ENCODE assay signal across 37 cellular contexts in the genomic region with DNA sequence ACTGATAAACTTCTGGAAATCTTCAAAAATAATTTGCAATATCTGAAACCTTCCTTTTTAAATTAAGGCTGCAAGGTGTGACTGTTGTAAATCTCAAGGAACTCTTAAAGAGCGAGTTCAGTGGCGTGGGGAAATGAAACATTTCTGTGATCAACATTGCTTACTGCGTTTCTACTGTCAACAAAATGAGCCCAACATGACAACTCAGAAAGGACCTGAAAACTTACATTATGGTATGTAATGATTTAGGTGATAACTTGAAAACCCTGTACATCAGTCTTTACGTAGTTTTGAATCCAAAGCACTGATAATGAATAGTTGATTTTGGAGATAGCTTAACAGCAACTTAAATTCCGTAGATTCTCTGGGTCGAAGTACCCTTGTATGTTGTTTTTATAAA.
"Had no signal": no experiment of that assay in that cellular context is flagged by ENCODE, and none has a peak within 500 bp of the region (broad histone marks: within the 10 kb centered on the region; RNA-seq: fewer than 3 reads in every experiment).

No MANE protein-coding gene starts in this region.

- H3K27ac ChIP-seq: adrenal gland, breast epithelium, cardiac muscle cell, coronary artery, dorsolateral prefrontal cortex, esophagus muscularis mucosa, foreskin keratinocyte, gastrocnemius medialis, heart left ventricle had no signal

- H3K27me3 Mint-ChIP-seq: activated CD4-positive, alpha-beta memory T cell treated with anti-CD3 and anti-CD28 coated beads, Interleukin-2, amount 10 ng/mL, durations not matched to agents 7 days and 5 days; activated CD4-positive, alpha-beta T cell treated with anti-CD3 and anti-CD28 coated beads, Interleukin-2, amount 10 ng/mL, durations not matched to agents 7 days and 5 days; activated naive CD4-positive, alpha-beta T cell treated with anti-CD3 and anti-CD28 coated beads, Interleukin-2, amount 50 U/mL, for 24 hours; activated naive CD8-positive, alpha-beta T cell treated with anti-CD3 and anti-CD28 coated beads for 36 hours; activated naive CD8-positive, alpha-beta T cell treated with anti-CD3 and anti-CD28 coated beads, Interleukin-2, amount 50 U/mL, for 24 hours; brain; dendritic cell treated with granulocyte-macrophage colony-stimulating factor and Interleukin-4, amounts not matched to agents 40 ng/mL and 50 ng/mL, for 4 days; T-cell had no signal

- ATAC-seq: activated naive CD8-positive, alpha-beta T cell treated with anti-CD3 and anti-CD28 coated beads, Interleukin-2, amount 50 U/mL, for 24 hours; activated T-cell treated with anti-CD3 and anti-CD28 coated beads, Interleukin-2, amount 50 U/mL, for 4 hours; foreskin keratinocyte; gastrocnemius medialis; heart left ventricle; T-cell had no signal

- H3K4me1 ChIP-seq: breast epithelium, foreskin keratinocyte had no signal

- H3K36me3 ChIP-seq: adrenal gland, breast epithelium had no signal

- H3K4me3 Mint-ChIP-seq: activated CD4-positive, alpha-beta memory T cell treated with anti-CD3 and anti-CD28 coated beads, Interleukin-2, amount 10 ng/mL, durations not matched to agents 7 days and 5 days; activated CD4-positive, alpha-beta T cell treated with anti-CD3 and anti-CD28 coated beads, Interleukin-2, amount 10 ng/mL, durations not matched to agents 7 days and 5 days; activated naive CD4-positive, alpha-beta T cell treated with anti-CD3 and anti-CD28 coated beads for 36 hours; activated naive CD4-positive, alpha-beta T cell treated with anti-CD3 and anti-CD28 coated beads, Interleukin-2, amount 50 U/mL, for 24 hours; activated naive CD8-positive, alpha-beta T cell treated with anti-CD3 and anti-CD28 coated beads for 36 hours; activated naive CD8-positive, alpha-beta T cell treated with anti-CD3 and anti-CD28 coated beads, Interleukin-2, amount 50 U/mL, for 24 hours; activated T-cell treated with anti-CD3 and anti-CD28 coated beads, Interleukin-2, amount 50 U/mL, for 4 hours; activated T-helper 1 cell treated with anti-CD3 and anti-CD28 coated beads, Interleukin-12 subunit alpha, Interleukin-12 subunit beta, Interleukin-2, Interleukin-4 antibody, amounts not matched to agents 30 ng/mL and 10 ng/mL and 1 ng/mL, durations not matched to agents 14 hours and 24 hours and 36 hours; brain; dendritic cell treated with granulocyte-macrophage colony-stimulating factor and Interleukin-4, amounts not matched to agents 40 ng/mL and 50 ng/mL, for 4 days; endodermal cell; T-cell; T-helper 1 cell treated with Interleukin-12 subunit alpha and Interleukin-12 subunit beta and Interleukin-4 antibody, amounts not matched to agents 30 μg/mL and 1 μg/mL, for 36 hours; T-helper 2 cell treated with Interferon-gamma antibody and Interleukin-4, amounts not matched to agents 5 μg/mL and 100 μg/mL, for 36 hours had no signal

- H3K27ac Mint-ChIP-seq: activated CD4-positive, alpha-beta memory T cell treated with anti-CD3 and anti-CD28 coated beads, Interleukin-2, amount 10 ng/mL, durations not matched to agents 7 days and 5 days; activated CD4-positive, alpha-beta T cell treated with anti-CD3 and anti-CD28 coated beads, Interleukin-2, amount 10 ng/mL, durations not matched to agents 7 days and 5 days; activated naive CD4-positive, alpha-beta T cell treated with anti-CD3 and anti-CD28 coated beads for 36 hours; activated naive CD4-positive, alpha-beta T cell treated with anti-CD3 and anti-CD28 coated beads, Interleukin-2, amount 50 U/mL, for 24 hours; activated naive CD8-positive, alpha-beta T cell treated with anti-CD3 and anti-CD28 coated beads for 36 hours; activated naive CD8-positive, alpha-beta T cell treated with anti-CD3 and anti-CD28 coated beads, Interleukin-2, amount 50 U/mL, for 24 hours; activated T-helper 1 cell treated with anti-CD3 and anti-CD28 coated beads, Interleukin-12 subunit alpha, Interleukin-12 subunit beta, Interleukin-2, Interleukin-4 antibody, amounts not matched to agents 30 ng/mL and 10 ng/mL and 1 ng/mL, durations not matched to agents 14 hours and 24 hours and 36 hours; activated T-helper 2 cell treated with anti-CD3 and anti-CD28 coated beads, Interferon-gamma antibody, Interleukin-2, Interleukin-4, amounts not matched to agents 10 μg/mL and 5 μg/mL and 100 μg/mL, durations not matched to agents 14 hours and 24 hours and 36 hours; brain; dendritic cell treated with granulocyte-macrophage colony-stimulating factor and Interleukin-4, amounts not matched to agents 40 ng/mL and 50 ng/mL, for 4 days; endodermal cell; T-cell; T-helper 1 cell treated with Interleukin-12 subunit alpha and Interleukin-12 subunit beta and Interleukin-4 antibody, amounts not matched to agents 30 μg/mL and 1 μg/mL, for 36 hours; T-helper 2 cell treated with Interferon-gamma antibody and Interleukin-4, amounts not matched to agents 5 μg/mL and 100 μg/mL, for 36 hours had no signal

- H3K9me3 ChIP-seq: adrenal gland, breast epithelium, esophagus muscularis mucosa, gastrocnemius medialis, heart left ventricle had no signal

- H3K27me3 ChIP-seq: adrenal gland, breast epithelium, cardiac muscle cell, dorsolateral prefrontal cortex, esophagus muscularis mucosa, foreskin keratinocyte, gastrocnemius medialis, heart left ventricle had no signal

- H3K4me3 ChIP-seq: adrenal gland, breast epithelium, cardiac muscle cell, coronary artery, dorsolateral prefrontal cortex, esophagus muscularis mucosa, gastrocnemius medialis, heart left ventricle had no signal

- H3K9me3 Mint-ChIP-seq: activated CD4-positive, alpha-beta memory T cell treated with anti-CD3 and anti-CD28 coated beads, Interleukin-2, amount 10 ng/mL, durations not matched to agents 7 days and 5 days; activated CD4-positive, alpha-beta T cell treated with anti-CD3 and anti-CD28 coated beads, Interleukin-2, amount 10 ng/mL, durations not matched to agents 7 days and 5 days; activated naive CD4-positive, alpha-beta T cell treated with anti-CD3 and anti-CD28 coated beads for 36 hours; activated naive CD4-positive, alpha-beta T cell treated with anti-CD3 and anti-CD28 coated beads, Interleukin-2, amount 50 U/mL, for 24 hours; activated naive CD8-positive, alpha-beta T cell treated with anti-CD3 and anti-CD28 coated beads for 36 hours; activated naive CD8-positive, alpha-beta T cell treated with anti-CD3 and anti-CD28 coated beads, Interleukin-2, amount 50 U/mL, for 24 hours; activated T-cell treated with anti-CD3 and anti-CD28 coated beads, Interleukin-2, amount 50 U/mL, for 4 hours; activated T-helper 1 cell treated with anti-CD3 and anti-CD28 coated beads, Interleukin-12 subunit alpha, Interleukin-12 subunit beta, Interleukin-2, Interleukin-4 antibody, amounts not matched to agents 30 ng/mL and 10 ng/mL and 1 ng/mL, durations not matched to agents 14 hours and 24 hours and 36 hours; activated T-helper 2 cell treated with anti-CD3 and anti-CD28 coated beads, Interferon-gamma antibody, Interleukin-2, Interleukin-4, amounts not matched to agents 10 μg/mL and 5 μg/mL and 100 μg/mL, durations not matched to agents 14 hours and 24 hours and 36 hours; brain; dendritic cell treated with granulocyte-macrophage colony-stimulating factor and Interleukin-4, amounts not matched to agents 40 ng/mL and 50 ng/mL, for 4 days; endodermal cell; T-cell; T-helper 1 cell treated with Interleukin-12 subunit alpha and Interleukin-12 subunit beta and Interleukin-4 antibody, amounts not matched to agents 30 μg/mL and 1 μg/mL, for 36 hours; T-helper 2 cell treated with Interferon-gamma antibody and Interleukin-4, amounts not matched to agents 5 μg/mL and 100 μg/mL, for 36 hours had no signal

- DNase-seq: activated CD4-positive, alpha-beta memory T cell treated with anti-CD3 and anti-CD28 coated beads, Interleukin-2, amount 10 ng/mL, durations not matched to agents 7 days and 5 days; activated CD4-positive, alpha-beta T cell treated with anti-CD3 and anti-CD28 coated beads for 1 hour; activated CD4-positive, alpha-beta T cell treated with anti-CD3 and anti-CD28 coated beads for 4 hours; activated CD4-positive, alpha-beta T cell treated with anti-CD3 and anti-CD28 coated beads, Interleukin-2, amount 10 ng/mL, durations not matched to agents 7 days and 5 days; activated CD4-positive, alpha-beta T cell treated with anti-CD3 and anti-CD28 coated beads, Interleukin-2, amount 50 U/mL, for 4 hours; activated CD8-positive, alpha-beta memory T cell treated with anti-CD3 and anti-CD28 coated beads, Interleukin-2, amount 50 U/mL, for 48 hours; activated effector memory CD4-positive, alpha-beta T cell treated with anti-CD3 and anti-CD28 coated beads, Interleukin-2, amount 50 U/mL, for 16 hours; activated naive CD4-positive, alpha-beta T cell treated with anti-CD3 and anti-CD28 coated beads for 36 hours; activated naive CD8-positive, alpha-beta T cell treated with anti-CD3 and anti-CD28 coated beads for 36 hours; activated naive CD8-positive, alpha-beta T cell treated with anti-CD3 and anti-CD28 coated beads, Interleukin-2, amount 50 U/mL, for 24 hours; activated T-cell treated with anti-CD3 and anti-CD28 coated beads, Interleukin-2, amount 50 U/mL, for 4 hours; adrenal gland; amygdala; aorta; central memory CD4-positive, alpha-beta T cell; cerebellar nuclear complex; dorsolateral prefrontal cortex; effector memory CD4-positive, alpha-beta T cell; endodermal cell; erythroblast; foreskin keratinocyte; gastrocnemius medialis; glutamatergic neuron; heart left ventricle; T-cell; T1000 had no signal
